In the genomic region with DNA sequence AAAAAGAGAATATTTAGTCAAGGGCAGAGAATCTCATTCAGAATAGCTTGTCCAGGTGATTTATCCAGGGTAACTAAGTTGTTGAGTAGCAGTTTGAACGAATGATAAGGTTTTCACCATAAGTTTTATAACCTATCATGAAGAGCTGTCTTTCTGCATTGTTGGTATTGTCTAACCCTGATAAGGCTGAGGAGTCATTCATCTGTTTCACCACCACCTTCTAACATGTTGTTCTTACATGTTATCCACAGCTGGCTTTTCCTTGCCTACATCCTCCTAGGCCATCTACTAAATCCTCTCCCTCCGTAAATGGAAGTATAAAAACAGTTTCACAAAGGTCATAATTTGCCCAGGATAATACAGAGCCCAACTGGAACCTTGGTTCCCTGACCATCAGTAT, we compare ENCODE assay signal across 19 cellular contexts. TPM values are rescaled to one million over a fixed set of nuclear protein-coding genes. Genes with fewer than 3 reads are reported as not detected.
DNase-seq lines count a peak whose midpoint lies in the region; ATAC-seq, FAIRE-seq and TF ChIP-seq lines count a peak whose summit lies in the region.
"Had no signal": no experiment of that assay in that cellular context is flagged by ENCODE, and none has a peak within 500 bp of the region (broad histone marks: within the 10 kb centered on the region; RNA-seq: fewer than 3 reads in every experiment).

No MANE protein-coding gene starts in this region.

- BruUV-seq in HepG2 (replicated peaks; lab: Mats Ljungman, UMichigan): no TSS peak

- H3K4me2 ChIP-seq in HepG2 (ENCODE audit: low read depth, low read length): no peak overlapping the region
- H3K4me2 ChIP-seq: GM23338 had no signal

- no peak for FAIRE-seq in HepG2 (lab: Jason Lieb, UNC)

- H3K4me1 ChIP-seq in mucosa of descending colon (ENCODE audit: low read depth) (peaks cover 11% of the 10 kb centered on the region), HepG2 (ENCODE audit: insufficient read depth, low read length) (no peaks in the 10 kb centered on the region)

- POLR2A ChIA-PET in HepG2 (lab: Yijun Ruan, JAX): no interaction called here

- no peaks in the 10 kb centered on the region for H3K79me2 ChIP-seq in HepG2 (ENCODE audit: insufficient read depth, low read length)

- no peaks in the 10 kb centered on the region for H3K27me3 Mint-ChIP-seq in type B pancreatic cell

- ATAC-seq in mucosa of descending colon: peak; percentile 27
- no peak for ATAC-seq in HG03095 (IDR thresholded peaks at IDR 0.05; ENCODE audit: unreplicated experiment)
- no peak for ATAC-seq in GM19395 (IDR thresholded peaks at IDR 0.05; ENCODE audit: unreplicated experiment)
- ATAC-seq in HepG2: no peak
- ATAC-seq: GM23338 had no signal

- peaks cover 56% of the 10 kb centered on the region for H3K4me1 Mint-ChIP-seq in type B pancreatic cell (ENCODE audit: unreplicated experiment)

- no peaks in the 10 kb centered on the region for H4K20me1 ChIP-seq in HepG2 (ENCODE audit: insufficient read depth, low read length)

- H3K36me3 Mint-ChIP-seq in type B pancreatic cell: peaks cover 58% of the 10 kb centered on the region

- H3K4me3 ChIP-seq in mucosa of descending colon: no peak overlapping the region
- H3K4me3 ChIP-seq in HepG2 (replicated peaks in 1 of 3; ENCODE audit: insufficient read depth in 1 of 3, low read depth in 2 of 3, low read length in 3 of 3): no peak overlapping the region
- H3K4me3 ChIP-seq: GM23338 had no signal

- H3K27ac ChIP-seq in epithelial cell of prostate (peak overlapping the region; percentile 91), HepG2 (ENCODE audit: extremely low read length, insufficient read depth, low read length) (no peak overlapping the region)
- H3K27ac ChIP-seq: C4-2B had no signal

- H3K9me3 ChIP-seq in mucosa of descending colon (no peaks in the 10 kb centered on the region), HepG2 (ENCODE audit: low read length) (no peaks in the 10 kb centered on the region)

- no peak for TF ChIP-seq RAD21 in HepG2 (CRISPR knock-in tag; IDR thresholded peaks at IDR 0.05)

- no peak overlapping the region for H3K9ac ChIP-seq in HepG2 (ENCODE audit: insufficient read depth, low read depth, low read length)

- H3K36me3 ChIP-seq in mucosa of descending colon (ENCODE audit: low read depth): no peaks in the 10 kb centered on the region
- no peaks in the 10 kb centered on the region for H3K36me3 ChIP-seq in HepG2 (replicated peaks in 1 of 2; ENCODE audit: control insufficient read depth in 1 of 2, insufficient read depth in 2 of 2, low read length in 2 of 2)

- in situ Hi-C loops in HepG2 (cut with HindIII; ENCODE audit: extremely low pct_ligation_motif_present, low pct_unique_long_range_greater_than_20kb): no loop called here

- H3K4me3 Mint-ChIP-seq in type B pancreatic cell: peak overlapping the region; percentile 24
- H3K4me3 Mint-ChIP-seq: GM23338 had no signal

- intact Hi-C loops in mucosa of descending colon (cut with DNase I, micrococcal nuclease): no loop called here
- intact Hi-C loops in HepG2 (cut with micrococcal nuclease; ENCODE audit: unreplicated experiment): no loop called here

- no peak for TF ChIP-seq EP300 in HepG2 (IDR thresholded peaks at IDR 0.05; ENCODE audit: low read depth in 2 of 2, low read length in 2 of 2)
- no peak for TF ChIP-seq EP300 in HepG2 (CRISPR knock-in tag; IDR thresholded peaks at IDR 0.05; ENCODE audit: borderline replicate concordance)

- peak overlapping the region; percentile 61 for H3K27ac Mint-ChIP-seq in type B pancreatic cell
- H3K27ac Mint-ChIP-seq: GM23338 had no signal

- H3K27me3 ChIP-seq in HepG2 (ENCODE audit: control insufficient read depth in 1 of 2, insufficient read depth in 2 of 2, low read length in 2 of 2): no peaks in the 10 kb centered on the region

- CTCF ChIA-PET in HepG2 (lab: Yijun Ruan, JAX; ENCODE audit: low intra/inter-chr PET ratio, low total read pairs): no interaction called here

- no peak overlapping the region for H2AFZ ChIP-seq in HepG2 (ENCODE audit: low read length)
- H2AFZ ChIP-seq: GM23338 had no signal

- DNase-seq in amniotic epithelial cell (ENCODE audit: low read depth) (peak; percentile 77), epithelial cell of prostate (ENCODE audit: low read depth, low spot score) (no peak), mucosa of descending colon (no peak), type B pancreatic cell (ENCODE audit: extremely low spot score, unreplicated experiment) (no peak), mesenteric fat pad (ENCODE audit: low spot score) (no peak), HepG2 (ENCODE audit: low spot score) (no peak)
- DNase-seq: ACHN, AML-193, DMS79 treated with DMSO at 0.1 percent for 48 hours, HCEC 1CT, NCI-H1105, NCI-H2081 treated with DMSO at 0.1 percent for 48 hours, NCI-H510A, NCI-H82, RPMI8226 had no signal

- WGBS in HepG2 (ENCODE audit: low lambda C conversion rate): 14% methylated on average over 2 of the region's 2 CpGs

- TF ChIP-seq CTCF in mucosa of descending colon (IDR thresholded peaks at IDR 0.05) (no peak), type B pancreatic cell (conservative IDR thresholded peaks at IDR 0.05) (no peak), HepG2 (CRISPR knock-in tag; IDR thresholded peaks at IDR 0.05) (no peak)

- peaks cover 13% of the 10 kb centered on the region for H3K9me3 Mint-ChIP-seq in type B pancreatic cell
- H3K9me3 Mint-ChIP-seq: GM23338 had no signal

- no peak for TF ChIP-seq POLR2A in HepG2 (IDR thresholded peaks at IDR 0.05; ENCODE audit: insufficient read depth in 1 of 2, low read depth in 2 of 2, low read length in 2 of 2)

TF ChIP-seq in HepG2, 621 proteins besides CTCF, POLR2A, EP300 and RAD21 (continues in another document):
- TF ChIP-seq ZSCAN25 (CRISPR knock-in tag; IDR thresholded peaks at IDR 0.05) (no peak), ZNF160 (CRISPR knock-in tag; IDR thresholded peaks at IDR 0.05) (no peak), EHMT2 (IDR thresholded peaks at IDR 0.05; ENCODE audit: borderline replicate concordance, low read depth, low read length) (no peak), ZNF382 (CRISPR knock-in tag; IDR thresholded peaks at IDR 0.05; ENCODE audit: borderline replicate concordance) (no peak), RFX1 (IDR thresholded peaks at IDR 0.05) (no peak), ZNF136 (CRISPR knock-in tag; IDR thresholded peaks at IDR 0.05; ENCODE audit: low read depth) (no peak), TSC22D2 (CRISPR knock-in tag; IDR thresholded peaks at IDR 0.05; ENCODE audit: borderline replicate concordance) (no peak), ATM (IDR thresholded peaks at IDR 0.05; ENCODE audit: borderline replicate concordance) (no peak), ZSCAN9 (CRISPR knock-in tag; IDR thresholded peaks at IDR 0.05; ENCODE audit: borderline replicate concordance) (no peak), ZNF589 (CRISPR knock-in tag; conservative IDR thresholded peaks at IDR 0.05) (no peak)
- TF ChIP-seq, protein P1, sequence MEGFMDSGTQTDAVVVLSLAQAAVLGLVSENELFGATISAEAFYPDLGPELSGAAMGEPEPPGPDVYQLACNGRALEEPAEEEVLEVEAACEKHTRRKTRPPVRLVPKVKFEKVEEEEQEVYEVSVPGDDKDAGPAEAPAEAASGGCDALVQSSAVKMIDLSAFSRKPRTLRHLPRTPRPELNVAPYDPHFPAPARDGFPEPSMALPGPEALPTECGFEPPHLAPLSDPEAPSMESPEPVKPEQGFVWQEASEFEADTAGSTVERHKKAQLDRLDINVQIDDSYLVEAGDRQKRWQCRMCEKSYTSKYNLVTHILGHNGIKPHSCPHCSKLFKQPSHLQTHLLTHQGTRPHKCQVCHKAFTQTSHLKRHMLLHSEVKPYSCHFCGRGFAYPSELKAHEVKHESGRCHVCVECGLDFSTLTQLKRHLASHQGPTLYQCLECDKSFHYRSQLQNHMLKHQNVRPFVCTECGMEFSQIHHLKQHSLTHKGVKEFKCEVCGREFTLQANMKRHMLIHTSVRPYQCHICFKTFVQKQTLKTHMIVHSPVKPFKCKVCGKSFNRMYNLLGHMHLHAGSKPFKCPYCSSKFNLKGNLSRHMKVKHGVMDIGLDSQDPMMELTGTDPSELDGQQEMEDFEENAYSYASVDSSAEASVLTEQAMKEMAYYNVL (CRISPR knock-in tag; IDR thresholded peaks at IDR 0.05; ENCODE audit: borderline replicate concordance): no peak
- TF ChIP-seq, protein P2, sequence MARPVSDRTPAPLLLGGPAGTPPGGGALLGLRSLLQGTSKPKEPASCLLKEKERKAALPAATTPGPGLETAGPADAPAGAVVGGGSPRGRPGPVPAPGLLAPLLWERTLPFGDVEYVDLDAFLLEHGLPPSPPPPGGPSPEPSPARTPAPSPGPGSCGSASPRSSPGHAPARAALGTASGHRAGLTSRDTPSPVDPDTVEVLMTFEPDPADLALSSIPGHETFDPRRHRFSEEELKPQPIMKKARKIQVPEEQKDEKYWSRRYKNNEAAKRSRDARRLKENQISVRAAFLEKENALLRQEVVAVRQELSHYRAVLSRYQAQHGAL (CRISPR knock-in tag; IDR thresholded peaks at IDR 0.05; ENCODE audit: not compliant biosample characterization): no peak

RNA-seq across cellular contexts. Expression of a gene that starts 24.1 kb away (rescaled TPM):
- 10 to 100 TPM; 34.8 to 54.7 (median 48.7) TPM for total RNA-seq in mucosa of descending colon
- 124 and 129 TPM in 2 replicates for total RNA-seq in type B pancreatic cell (ENCODE audit: low replicate concordance)
- total RNA-seq in mesenteric fat pad: 45.2 TPM
- not detected in 2 replicates for total RNA-seq in HepG2 (2016; rRNA removed; fragmentation: Illumina TruSeq; extraction: Trizol)
- total RNA-seq in HepG2 (2016; cell fraction: cytosol; rRNA removed; fragmentation: Illumina TruSeq; extraction: Trizol; ENCODE audit: low read depth): not detected in 2 replicates
- total RNA-seq in HepG2 (2016; cell fraction: insoluble cytoplasmic fraction; rRNA removed; fragmentation: Illumina TruSeq; extraction: Trizol): not detected in 2 replicates
- not detected in 2 replicates for total RNA-seq in HepG2 (2016; cell fraction: membrane; rRNA removed; fragmentation: Illumina TruSeq; extraction: Trizol)
- not detected in 2 replicates for total RNA-seq in HepG2 (2016; cell fraction: nucleus; rRNA removed; fragmentation: Illumina TruSeq; extraction: Trizol)
- not detected in 2 replicates for polyA plus RNA-seq in HepG2 (2011; rRNA removed)
- not detected in 2 replicates for polyA plus RNA-seq in HepG2 (2011; cell fraction: cytosol; rRNA removed)
- 0.02 TPM in 1 of 2 replicates, not detected in the other for polyA plus RNA-seq in HepG2 (2011; cell fraction: nucleus; rRNA removed)
- not detected in 2 replicates for polyA plus RNA-seq in HepG2 (2012)
- polyA plus RNA-seq in HepG2 (2016; cell fraction: cytosol; fragmentation: Illumina TruSeq; extraction: Trizol; ENCODE audit: low read depth): not detected in 2 replicates
- polyA plus RNA-seq in HepG2 (2016; cell fraction: insoluble cytoplasmic fraction; fragmentation: Illumina TruSeq; extraction: Trizol; ENCODE audit: low read depth): not detected in 2 replicates
- polyA plus RNA-seq in HepG2 (2016; cell fraction: membrane; fragmentation: Illumina TruSeq; extraction: Trizol; ENCODE audit: low read depth): not detected in 2 replicates
- polyA plus RNA-seq in HepG2 (2016; cell fraction: nucleus; fragmentation: Illumina TruSeq; extraction: Trizol; ENCODE audit: insufficient read depth, low read depth): not detected in 2 replicates
- polyA minus RNA-seq in HepG2 (2011; rRNA and poly(A)+ RNA removed; ENCODE audit: low replicate concordance): 5.4 TPM in 1 of 2 replicates, not detected in the other
- polyA minus RNA-seq in HepG2 (2011; cell fraction: cytosol; rRNA and poly(A)+ RNA removed): not detected in 2 replicates
- not detected in 2 replicates for polyA minus RNA-seq in HepG2 (2011; cell fraction: nucleus; rRNA and poly(A)+ RNA removed)

Comparison
In these comparisons a context has a peak if more than half of its experiments do, and no peak if none do; other contexts are left out.
1. RNA of a gene that starts 24.1 kb away (total RNA-seq): 124 to 129 TPM in type B pancreatic cell, 34.8 to 54.7 TPM in mucosa of descending colon and 45.2 TPM in mesenteric fat pad (single experiment); not detected in HepG2; every median in the first group is over 10 times any median in the second.